In the genomic region with DNA sequence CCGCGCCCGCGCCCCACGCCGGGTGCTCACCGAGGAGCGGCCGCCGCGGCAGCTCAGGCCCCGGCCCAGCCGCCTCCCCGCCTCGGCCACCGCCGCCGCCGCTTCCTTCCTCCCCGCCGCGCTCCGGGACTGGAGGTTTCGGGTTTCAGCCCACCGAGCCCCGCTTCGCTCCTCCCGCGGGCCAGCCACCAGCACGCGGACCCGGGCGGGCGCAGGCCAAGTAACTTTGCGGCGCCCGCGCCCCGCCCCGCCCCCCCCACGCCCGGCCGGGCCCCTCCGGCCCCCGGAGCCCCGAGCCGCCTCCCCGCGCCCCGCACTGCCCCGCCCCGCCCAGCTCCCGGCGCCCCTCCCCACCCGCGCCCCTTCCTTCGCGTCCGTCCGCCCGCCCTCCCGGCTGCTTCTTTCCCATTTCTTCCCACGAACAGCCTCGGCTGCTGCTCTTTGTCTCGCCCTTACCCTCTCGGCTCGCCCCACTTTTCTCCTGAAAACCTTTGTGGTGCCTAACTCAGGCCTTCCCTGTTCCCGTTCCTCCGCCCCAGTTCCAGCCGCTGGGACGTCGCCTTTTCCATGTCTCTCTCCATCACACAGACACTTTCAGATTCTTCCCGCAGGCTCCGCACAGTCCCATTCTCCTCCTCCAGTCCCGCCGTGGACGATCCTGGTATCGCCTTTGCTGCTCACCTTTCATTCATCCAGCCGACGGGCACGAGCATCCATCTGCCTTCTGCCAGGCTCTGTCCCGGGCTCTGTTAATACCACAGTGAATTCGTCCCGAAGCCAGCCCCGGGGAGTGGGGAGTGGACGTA, we compare ENCODE assay signal across 8 cellular contexts. TPM values are rescaled to one million over a fixed set of nuclear protein-coding genes. Genes with fewer than 3 reads are reported as not detected.
A peak's percentile ranks its signal among the peaks of the same experiment; 100 is the strongest.
DNase-seq lines count a peak whose midpoint lies in the region; ATAC-seq and TF ChIP-seq lines count a peak whose summit lies in the region.

A gene with protein sequence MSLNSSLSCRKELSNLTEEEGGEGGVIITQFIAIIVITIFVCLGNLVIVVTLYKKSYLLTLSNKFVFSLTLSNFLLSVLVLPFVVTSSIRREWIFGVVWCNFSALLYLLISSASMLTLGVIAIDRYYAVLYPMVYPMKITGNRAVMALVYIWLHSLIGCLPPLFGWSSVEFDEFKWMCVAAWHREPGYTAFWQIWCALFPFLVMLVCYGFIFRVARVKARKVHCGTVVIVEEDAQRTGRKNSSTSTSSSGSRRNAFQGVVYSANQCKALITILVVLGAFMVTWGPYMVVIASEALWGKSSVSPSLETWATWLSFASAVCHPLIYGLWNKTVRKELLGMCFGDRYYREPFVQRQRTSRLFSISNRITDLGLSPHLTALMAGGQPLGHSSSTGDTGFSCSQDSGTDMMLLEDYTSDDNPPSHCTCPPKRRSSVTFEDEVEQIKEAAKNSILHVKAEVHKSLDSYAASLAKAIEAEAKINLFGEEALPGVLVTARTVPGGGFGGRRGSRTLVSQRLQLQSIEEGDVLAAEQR (minus strand): TSS at position 222 of the 806 bp plus-strand sequence. CDS start 32,080 bp downstream, outside the sequence.

- TF ChIP-seq CTCF in esophagus muscularis mucosa (IDR thresholded peaks at IDR 0.05), result peak in 2 of 3 experiments; percentile 8 to 11
- TF ChIP-seq CTCF in tibial artery (IDR thresholded peaks at IDR 0.05), result no peak

- TF ChIP-seq POLR2A in esophagus muscularis mucosa (IDR thresholded peaks at IDR 0.05; ENCODE audit: low read depth), result no peak

- no peaks in the 10 kb centered on the region for H3K36me3 ChIP-seq in esophagus muscularis mucosa
- H3K36me3 ChIP-seq in tibial artery, result no peaks in the 10 kb centered on the region

- intact Hi-C loops in esophagus muscularis mucosa (cut with DNase I), result no loop called here
- intact Hi-C loops in tibial artery (cut with DNase I; ENCODE audit: low total_unique reads), result no loop called here

- ATAC-seq in HG03342 (IDR thresholded peaks at IDR 0.05; ENCODE audit: unreplicated experiment), result no peak

- no peaks in the 10 kb centered on the region for H3K9me3 ChIP-seq in esophagus muscularis mucosa
- H3K9me3 ChIP-seq in tibial artery, result no peaks in the 10 kb centered on the region

- peak; percentile 35 for DNase-seq in activated T-cell treated with anti-CD3 and anti-CD28 coated beads, Interleukin-2, amount 50 U/mL, for 1 hour
- no peak for DNase-seq in activated T-cell treated with anti-CD3 and anti-CD28 coated beads for 4 hours
- DNase-seq in NCI-H2107 treated with DMSO at 0.1 percent for 48 hours (lab: John Stamatoyannopoulos, UW; ENCODE audit: unreplicated experiment), result peak; percentile 32
- peak; percentile 61 for DNase-seq in activated CD8-positive, alpha-beta memory T cell treated with anti-CD3 and anti-CD28 coated beads, Interleukin-2, amount 50 U/mL, for 48 hours
- DNase-seq in esophagus muscularis mucosa (ENCODE audit: extremely low spot score), result no peak
- DNase-seq in mucosa of gallbladder (ENCODE audit: low spot score), result peak; percentile 26
- DNase-seq in tibial artery, result peak; percentile 47 to 70

- H3K4me1 ChIP-seq in esophagus muscularis mucosa (peaks cover 18 to 35% (median 23%) of the 10 kb centered on the region in 4 donors), tibial artery (peaks cover 0 to 23% (median 18%) of the 10 kb centered on the region in 4 donors)

- H3K27me3 ChIP-seq in esophagus muscularis mucosa (no peaks in the 10 kb centered on the region), tibial artery (no peaks in the 10 kb centered on the region)

- H3K4me3 ChIP-seq in esophagus muscularis mucosa, result peak within 1 kb of the TSS; percentile 80 to 92 (median 84)
- peak within 1 kb of the TSS; percentile 86 to 94 for H3K4me3 ChIP-seq in tibial artery

- under 1% methylated on average over 26 of the region's 86 CpGs for WGBS in esophagus muscularis mucosa

- no peak for TF ChIP-seq EP300 in esophagus muscularis mucosa (IDR thresholded peaks at IDR 0.05)

- H3K27ac ChIP-seq in esophagus muscularis mucosa (replicated peaks in 1 of 4), result peak within 1 kb of the TSS; percentile 85 to 90 (median 88)
- peak within 1 kb of the TSS; percentile 84 to 85 for H3K27ac ChIP-seq in tibial artery

RNA-seq across cellular contexts. Expression of the gene that starts here (rescaled TPM):
- total RNA-seq in esophagus muscularis mucosa (10 to 100 TPM; 19.5 to 46.7 (median 22.9) TPM), mucosa of gallbladder (13.9 TPM)

Comparison
In these comparisons a context has a peak if more than half of its experiments do, and no peak if none do; other contexts are left out.
1. DNase-seq: peak in activated T-cell treated with anti-CD3 and anti-CD28 coated beads, Interleukin-2, amount 50 U/mL, for 1 hour (single experiment), NCI-H2107 treated with DMSO at 0.1 percent for 48 hours (single experiment), activated CD8-positive, alpha-beta memory T cell treated with anti-CD3 and anti-CD28 coated beads, Interleukin-2, amount 50 U/mL, for 48 hours (single experiment), mucosa of gallbladder (single experiment) and tibial artery (2 of 2); none in activated T-cell treated with anti-CD3 and anti-CD28 coated beads for 4 hours (single experiment) and esophagus muscularis mucosa (single experiment).
2. CTCF ChIP-seq: peak in esophagus muscularis mucosa (2 of 3); none in tibial artery (0 of 2).